ENCODE assay signal across 1 cellular context in the genomic region with DNA sequence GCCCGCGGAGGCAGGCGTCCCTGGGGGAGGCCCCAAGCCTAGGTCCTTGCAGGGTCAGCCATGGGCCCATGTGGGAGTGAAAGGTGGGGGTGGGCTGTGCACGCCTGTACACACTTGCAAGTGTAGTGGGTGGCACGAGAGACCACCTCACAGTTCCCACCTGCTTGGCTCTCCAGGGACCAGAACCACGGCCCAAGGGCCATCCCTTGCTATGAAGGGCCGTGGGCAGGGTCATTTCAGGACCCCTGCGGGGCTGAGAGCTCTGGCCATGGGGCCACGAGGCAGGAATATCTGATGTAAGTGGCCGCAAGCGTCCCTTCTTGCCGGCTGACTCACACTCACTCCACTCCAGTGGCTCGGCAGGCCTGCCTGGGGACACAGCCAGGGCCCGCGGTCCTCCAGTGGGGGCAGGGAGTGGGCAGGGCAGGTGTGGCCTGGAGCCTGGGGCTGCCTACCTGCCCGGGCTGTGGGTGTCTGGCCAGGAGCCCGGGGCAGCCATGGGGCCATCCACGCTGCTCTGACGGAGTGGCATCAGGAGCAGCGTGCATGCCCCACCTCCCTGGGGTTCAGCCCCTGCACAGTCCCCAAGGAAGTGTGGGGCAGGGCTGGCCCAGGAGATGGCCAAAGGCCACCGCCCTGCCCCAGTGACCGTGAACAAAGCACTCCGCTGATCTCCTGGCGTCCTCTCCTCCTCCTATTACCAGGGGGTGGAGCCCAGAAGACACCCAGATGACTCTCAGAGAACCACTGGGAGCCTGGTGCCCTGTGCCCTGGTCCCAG.
TF ChIP-seq lines count a peak whose summit lies in the region.

No MANE protein-coding gene starts in this region.

TF ChIP-seq in K562, 482 proteins besides CTCF, POLR2A, EP300 and RAD21 (continued from another document and continues in another):
- TF ChIP-seq YY1 (IDR thresholded peaks at IDR 0.05; ENCODE audit: borderline replicate concordance in 1 of 3, control insufficient read depth in 1 of 3, extremely low read depth in 1 of 3, insufficient read depth in 3 of 3, insufficient read length in 1 of 3, insufficient replicate concordance in 2 of 3, low read depth in 1 of 3, low read length in 2 of 3): peak in 2 of 3 experiments; percentile 39 to 54
- no peak for TF ChIP-seq KHSRP (IDR thresholded peaks at IDR 0.05)
- peak; percentile 62; the same call in 1 of the 2 replicates for TF ChIP-seq PHF21A (IDR thresholded peaks at IDR 0.05; ENCODE audit: borderline replicate concordance, low read depth)
- no peak for TF ChIP-seq POU5F1 (IDR thresholded peaks at IDR 0.05; ENCODE audit: borderline replicate concordance, low read depth, low read length, partially characterized antibody)
- peak; percentile 46; the same call in 1 of the 2 replicates for TF ChIP-seq TRIM28 (IDR thresholded peaks at IDR 0.05)
- TF ChIP-seq GATAD2A (IDR thresholded peaks at IDR 0.05): peak; percentile 69
- TF ChIP-seq, protein P1, sequence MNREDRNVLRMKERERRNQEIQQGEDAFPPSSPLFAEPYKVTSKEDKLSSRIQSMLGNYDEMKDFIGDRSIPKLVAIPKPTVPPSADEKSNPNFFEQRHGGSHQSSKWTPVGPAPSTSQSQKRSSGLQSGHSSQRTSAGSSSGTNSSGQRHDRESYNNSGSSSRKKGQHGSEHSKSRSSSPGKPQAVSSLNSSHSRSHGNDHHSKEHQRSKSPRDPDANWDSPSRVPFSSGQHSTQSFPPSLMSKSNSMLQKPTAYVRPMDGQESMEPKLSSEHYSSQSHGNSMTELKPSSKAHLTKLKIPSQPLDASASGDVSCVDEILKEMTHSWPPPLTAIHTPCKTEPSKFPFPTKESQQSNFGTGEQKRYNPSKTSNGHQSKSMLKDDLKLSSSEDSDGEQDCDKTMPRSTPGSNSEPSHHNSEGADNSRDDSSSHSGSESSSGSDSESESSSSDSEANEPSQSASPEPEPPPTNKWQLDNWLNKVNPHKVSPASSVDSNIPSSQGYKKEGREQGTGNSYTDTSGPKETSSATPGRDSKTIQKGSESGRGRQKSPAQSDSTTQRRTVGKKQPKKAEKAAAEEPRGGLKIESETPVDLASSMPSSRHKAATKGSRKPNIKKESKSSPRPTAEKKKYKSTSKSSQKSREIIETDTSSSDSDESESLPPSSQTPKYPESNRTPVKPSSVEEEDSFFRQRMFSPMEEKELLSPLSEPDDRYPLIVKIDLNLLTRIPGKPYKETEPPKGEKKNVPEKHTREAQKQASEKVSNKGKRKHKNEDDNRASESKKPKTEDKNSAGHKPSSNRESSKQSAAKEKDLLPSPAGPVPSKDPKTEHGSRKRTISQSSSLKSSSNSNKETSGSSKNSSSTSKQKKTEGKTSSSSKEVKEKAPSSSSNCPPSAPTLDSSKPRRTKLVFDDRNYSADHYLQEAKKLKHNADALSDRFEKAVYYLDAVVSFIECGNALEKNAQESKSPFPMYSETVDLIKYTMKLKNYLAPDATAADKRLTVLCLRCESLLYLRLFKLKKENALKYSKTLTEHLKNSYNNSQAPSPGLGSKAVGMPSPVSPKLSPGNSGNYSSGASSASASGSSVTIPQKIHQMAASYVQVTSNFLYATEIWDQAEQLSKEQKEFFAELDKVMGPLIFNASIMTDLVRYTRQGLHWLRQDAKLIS (CRISPR knock-in tag; IDR thresholded peaks at IDR 0.05): peak; percentile 95
- TF ChIP-seq, protein P2, sequence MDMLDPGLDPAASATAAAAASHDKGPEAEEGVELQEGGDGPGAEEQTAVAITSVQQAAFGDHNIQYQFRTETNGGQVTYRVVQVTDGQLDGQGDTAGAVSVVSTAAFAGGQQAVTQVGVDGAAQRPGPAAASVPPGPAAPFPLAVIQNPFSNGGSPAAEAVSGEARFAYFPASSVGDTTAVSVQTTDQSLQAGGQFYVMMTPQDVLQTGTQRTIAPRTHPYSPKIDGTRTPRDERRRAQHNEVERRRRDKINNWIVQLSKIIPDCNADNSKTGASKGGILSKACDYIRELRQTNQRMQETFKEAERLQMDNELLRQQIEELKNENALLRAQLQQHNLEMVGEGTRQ (CRISPR knock-in tag; IDR thresholded peaks at IDR 0.05): no peak; the same call in 1 of the 2 replicates
- TF ChIP-seq JUN (IDR thresholded peaks at IDR 0.05; ENCODE audit: borderline replicate concordance, low read depth, low read length): peak; percentile 94
- peak; percentile 99 for TF ChIP-seq JUN (CRISPR knock-in tag; IDR thresholded peaks at IDR 0.05; ENCODE audit: borderline replicate concordance)
- TF ChIP-seq HMGN3 (IDR thresholded peaks at IDR 0.05; ENCODE audit: borderline replicate concordance, extremely low read depth, insufficient read length, low read depth, low read length): peak; percentile 95
- no peak for TF ChIP-seq RAD51 (IDR thresholded peaks at IDR 0.05; ENCODE audit: borderline replicate concordance, low read depth)
- peak; percentile 87 for TF ChIP-seq BACH1 (tag; IDR thresholded peaks at IDR 0.05)
- no peak for TF ChIP-seq CBX2 (IDR thresholded peaks at IDR 0.05; ENCODE audit: insufficient read depth, low read length, poor library complexity, severe bottlenecking)
- TF ChIP-seq POLR3A (IDR thresholded peaks at IDR 0.05; ENCODE audit: borderline replicate concordance, extremely low read depth, insufficient read depth, insufficient read length): no peak
- TF ChIP-seq MYC (IDR thresholded peaks at IDR 0.05; ENCODE audit: low read depth, low read length): peak; percentile 100
- peak; percentile 99 for TF ChIP-seq MYC (CRISPR knock-in tag; IDR thresholded peaks at IDR 0.05; ENCODE audit: borderline replicate concordance, low read depth)
- peak; percentile 83 for TF ChIP-seq ZNF263 (CRISPR knock-in tag; IDR thresholded peaks at IDR 0.05; ENCODE audit: borderline replicate concordance)
- peak; percentile 80 for TF ChIP-seq GABPB1 (CRISPR knock-in tag; IDR thresholded peaks at IDR 0.05)
- TF ChIP-seq NFIC (IDR thresholded peaks at IDR 0.05): peak; percentile 67
- peak; percentile 97 for TF ChIP-seq BRD9 (IDR thresholded peaks at IDR 0.05; ENCODE audit: low read depth, partially characterized antibody)
- TF ChIP-seq, protein P3, sequence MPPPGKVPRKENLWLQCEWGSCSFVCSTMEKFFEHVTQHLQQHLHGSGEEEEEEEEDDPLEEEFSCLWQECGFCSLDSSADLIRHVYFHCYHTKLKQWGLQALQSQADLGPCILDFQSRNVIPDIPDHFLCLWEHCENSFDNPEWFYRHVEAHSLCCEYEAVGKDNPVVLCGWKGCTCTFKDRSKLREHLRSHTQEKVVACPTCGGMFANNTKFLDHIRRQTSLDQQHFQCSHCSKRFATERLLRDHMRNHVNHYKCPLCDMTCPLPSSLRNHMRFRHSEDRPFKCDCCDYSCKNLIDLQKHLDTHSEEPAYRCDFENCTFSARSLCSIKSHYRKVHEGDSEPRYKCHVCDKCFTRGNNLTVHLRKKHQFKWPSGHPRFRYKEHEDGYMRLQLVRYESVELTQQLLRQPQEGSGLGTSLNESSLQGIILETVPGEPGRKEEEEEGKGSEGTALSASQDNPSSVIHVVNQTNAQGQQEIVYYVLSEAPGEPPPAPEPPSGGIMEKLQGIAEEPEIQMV (tag; conservative IDR thresholded peaks at IDR 0.05; ENCODE audit: low read depth): no peak; the same call in none of the 2 replicates
- TF ChIP-seq SMAD2 (IDR thresholded peaks at IDR 0.05; ENCODE audit: low read depth, low read length): no peak
- peak; percentile 98 for TF ChIP-seq GTF2E2 (tag; IDR thresholded peaks at IDR 0.05)
- TF ChIP-seq TOE1 (IDR thresholded peaks at IDR 0.05; ENCODE audit: borderline replicate concordance): peak; percentile 72; the same call in 1 of the 2 replicates
- TF ChIP-seq TOE1 (CRISPR knock-in tag; IDR thresholded peaks at IDR 0.05; ENCODE audit: borderline replicate concordance, low read depth): peak; percentile 57; the same call in 1 of the 2 replicates
- no peak for TF ChIP-seq NFIX (CRISPR knock-in tag; IDR thresholded peaks at IDR 0.05; ENCODE audit: low read depth)
- TF ChIP-seq GATAD2B (IDR thresholded peaks at IDR 0.05; ENCODE audit: borderline replicate concordance): peak; percentile 67; the same call in 1 of the 2 replicates
- TF ChIP-seq CBX8 (IDR thresholded peaks at IDR 0.05; ENCODE audit: borderline replicate concordance, extremely low read depth, low read depth, low read length, poor library complexity, severe bottlenecking): no peak
- TF ChIP-seq ZNF282 (CRISPR knock-in tag; IDR thresholded peaks at IDR 0.05): peak; percentile 76; the same call in 1 of the 2 replicates
- TF ChIP-seq, protein P4, sequence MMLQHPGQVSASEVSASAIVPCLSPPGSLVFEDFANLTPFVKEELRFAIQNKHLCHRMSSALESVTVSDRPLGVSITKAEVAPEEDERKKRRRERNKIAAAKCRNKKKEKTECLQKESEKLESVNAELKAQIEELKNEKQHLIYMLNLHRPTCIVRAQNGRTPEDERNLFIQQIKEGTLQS (IDR thresholded peaks at IDR 0.05): peak; percentile 98
- TF ChIP-seq, protein P4 (CRISPR knock-in tag; conservative IDR thresholded peaks at IDR 0.05): peak; percentile 55
- no peak for TF ChIP-seq CREBBP (IDR thresholded peaks at IDR 0.05; ENCODE audit: low read depth, low read length)
- TF ChIP-seq MECOM (CRISPR knock-in tag; IDR thresholded peaks at IDR 0.05): peak; percentile 66
- peak; percentile 78 for TF ChIP-seq LEF1 (IDR thresholded peaks at IDR 0.05)
- TF ChIP-seq, protein P5, sequence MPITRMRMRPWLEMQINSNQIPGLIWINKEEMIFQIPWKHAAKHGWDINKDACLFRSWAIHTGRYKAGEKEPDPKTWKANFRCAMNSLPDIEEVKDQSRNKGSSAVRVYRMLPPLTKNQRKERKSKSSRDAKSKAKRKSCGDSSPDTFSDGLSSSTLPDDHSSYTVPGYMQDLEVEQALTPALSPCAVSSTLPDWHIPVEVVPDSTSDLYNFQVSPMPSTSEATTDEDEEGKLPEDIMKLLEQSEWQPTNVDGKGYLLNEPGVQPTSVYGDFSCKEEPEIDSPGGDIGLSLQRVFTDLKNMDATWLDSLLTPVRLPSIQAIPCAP (CRISPR knock-in tag; IDR thresholded peaks at IDR 0.05; ENCODE audit: borderline replicate concordance): no peak
- TF ChIP-seq SIRT6 (IDR thresholded peaks at IDR 0.05; ENCODE audit: low read depth, low read length): no peak
- TF ChIP-seq CEBPB (tag; IDR thresholded peaks at IDR 0.05): peak; percentile 93
- no peak for TF ChIP-seq NCOA4 (IDR thresholded peaks at IDR 0.05; ENCODE audit: partially characterized antibody)
- peak; percentile 82 for TF ChIP-seq FOXJ2 (tag; IDR thresholded peaks at IDR 0.05)
- no peak for TF ChIP-seq SP2 (IDR thresholded peaks at IDR 0.05; ENCODE audit: extremely low read depth, low read depth, low read length, poor library complexity, severe bottlenecking)
- peak; percentile 80; the same call in 1 of the 2 replicates for TF ChIP-seq ARID1B (IDR thresholded peaks at IDR 0.05)
- no peak for TF ChIP-seq ZNF224 (CRISPR knock-in tag; IDR thresholded peaks at IDR 0.05)
- peak; percentile 98 for TF ChIP-seq ZNF586 (CRISPR knock-in tag; conservative IDR thresholded peaks at IDR 0.05)
- no peak for TF ChIP-seq NFYB (IDR thresholded peaks at IDR 0.05; ENCODE audit: extremely low read depth, insufficient read length)
- TF ChIP-seq KAT2B (IDR thresholded peaks at IDR 0.05; ENCODE audit: low read depth, low read length): no peak
- TF ChIP-seq KLF16 (IDR thresholded peaks at IDR 0.05): no peak
- no peak for TF ChIP-seq ZNF384 (IDR thresholded peaks at IDR 0.05; ENCODE audit: low read depth, low read length)
- TF ChIP-seq PTRF (tag; IDR thresholded peaks at IDR 0.05): peak; percentile 67
- 0 out of 2 replicates have a peak, but pooled peaks have one; percentile 25 for TF ChIP-seq ZNF24 (IDR thresholded peaks at IDR 0.05)
- peak; percentile 81; the same call in 1 of the 2 replicates for TF ChIP-seq ZEB2 (IDR thresholded peaks at IDR 0.05)
- TF ChIP-seq SIX5 (IDR thresholded peaks at IDR 0.05; ENCODE audit: borderline replicate concordance in 1 of 2, insufficient read depth in 1 of 2, low read depth in 1 of 2, low read length in 2 of 2): no peak
- TF ChIP-seq TSC22D4 (tag; IDR thresholded peaks at IDR 0.05): no peak
- no peak for TF ChIP-seq DIDO1 (tag; IDR thresholded peaks at IDR 0.05; ENCODE audit: low read depth)
- TF ChIP-seq ZNF445 (CRISPR knock-in tag; IDR thresholded peaks at IDR 0.05; ENCODE audit: low read depth): no peak
- TF ChIP-seq ZNF830 (CRISPR knock-in tag; IDR thresholded peaks at IDR 0.05): 0 out of 2 replicates have a peak, but pooled peaks have one; percentile 69
- TF ChIP-seq ZFP30 (CRISPR knock-in tag; IDR thresholded peaks at IDR 0.05; ENCODE audit: borderline replicate concordance): no peak; the same call in 1 of the 2 replicates
- peak; percentile 79 for TF ChIP-seq LCOR (CRISPR knock-in tag; IDR thresholded peaks at IDR 0.05)
- TF ChIP-seq ESRRA (IDR thresholded peaks at IDR 0.05; ENCODE audit: borderline replicate concordance, low read depth): peak; percentile 74
- TF ChIP-seq CEBPG (CRISPR knock-in tag; IDR thresholded peaks at IDR 0.05): peak; percentile 100
- TF ChIP-seq CEBPG (tag; conservative IDR thresholded peaks at IDR 0.05 in 1 of 2, IDR thresholded peaks at IDR 0.05 in 1 of 2): peak; percentile 93 to 99
- TF ChIP-seq, protein P6, sequence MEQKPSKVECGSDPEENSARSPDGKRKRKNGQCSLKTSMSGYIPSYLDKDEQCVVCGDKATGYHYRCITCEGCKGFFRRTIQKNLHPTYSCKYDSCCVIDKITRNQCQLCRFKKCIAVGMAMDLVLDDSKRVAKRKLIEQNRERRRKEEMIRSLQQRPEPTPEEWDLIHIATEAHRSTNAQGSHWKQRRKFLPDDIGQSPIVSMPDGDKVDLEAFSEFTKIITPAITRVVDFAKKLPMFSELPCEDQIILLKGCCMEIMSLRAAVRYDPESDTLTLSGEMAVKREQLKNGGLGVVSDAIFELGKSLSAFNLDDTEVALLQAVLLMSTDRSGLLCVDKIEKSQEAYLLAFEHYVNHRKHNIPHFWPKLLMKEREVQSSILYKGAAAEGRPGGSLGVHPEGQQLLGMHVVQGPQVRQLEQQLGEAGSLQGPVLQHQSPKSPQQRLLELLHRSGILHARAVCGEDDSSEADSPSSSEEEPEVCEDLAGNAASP (IDR thresholded peaks at IDR 0.05): no peak
- TF ChIP-seq KLF1 (tag; IDR thresholded peaks at IDR 0.05): peak; percentile 89; the same call in 1 of the 2 replicates
- TF ChIP-seq TBL1XR1 (IDR thresholded peaks at IDR 0.05; ENCODE audit: low read length in 2 of 2): no peak
- peak; percentile 96 for TF ChIP-seq MED1 (CRISPR knock-in tag; IDR thresholded peaks at IDR 0.05; ENCODE audit: borderline replicate concordance)
- peak; percentile 62; the same call in 1 of the 2 replicates for TF ChIP-seq TEAD2 (tag; IDR thresholded peaks at IDR 0.05)
- no peak for TF ChIP-seq ZNF212 (CRISPR knock-in tag; IDR thresholded peaks at IDR 0.05)
- TF ChIP-seq TCF7 (IDR thresholded peaks at IDR 0.05; ENCODE audit: borderline replicate concordance): 0 out of 2 replicates have a peak, but pooled peaks have one; percentile 36
- no peak; the same call in 1 of the 2 replicates for TF ChIP-seq ELF4 (CRISPR knock-in tag; IDR thresholded peaks at IDR 0.05)
